In genomic region chr3:186930143-186930638, GRCh38 we compare ENCODE assay signal across 8 cellular contexts. TPM values are rescaled to one million over a fixed set of nuclear protein-coding genes. Genes with fewer than 3 reads are reported as not detected.
DNase-seq lines count a peak whose midpoint lies in the region; ATAC-seq and TF ChIP-seq lines count a peak whose summit lies in the region.

Gene ST6GAL1, plus strand, starts transcription at chr3:186930526. Its CDS starts 112,178 bp downstream, at chr3:187042704.

- H3K4me2 ChIP-seq in BLaER1, result peak within 1 kb of the TSS; percentile 96

- H3K27ac ChIP-seq in BLaER1 (peak within 1 kb of the TSS; percentile 90), heart left ventricle (peak within 1 kb of the TSS; percentile 81 to 97 (median 93)), upper lobe of right lung (peak within 1 kb of the TSS; percentile 83)

- intact Hi-C loops in heart left ventricle (cut with DNase I), result loop anchor here (2.0 to 10.0 kb wide), 14 partner anchors 42 to 235 kb away; partner anchors contain the start of gene EIF4A2 (in 1 of the 10)
- intact Hi-C loops in upper lobe of right lung (cut with DNase I), result no loop called here

- peak within 1 kb of the TSS; percentile 90 for H3K9ac ChIP-seq in BLaER1

- H3K9me3 ChIP-seq in BLaER1 (peaks cover 4% of the 10 kb centered on the region; the same call in 1 of the 2 replicates), heart left ventricle (no peaks in the 10 kb centered on the region), upper lobe of right lung (no peaks in the 10 kb centered on the region)

- TF ChIP-seq CTCF in heart left ventricle (IDR thresholded peaks at IDR 0.05) (peak; percentile 29 to 74 (median 41)), upper lobe of right lung (IDR thresholded peaks at IDR 0.05) (peak; percentile 55)

- DNase-seq in SKM-1 treated with dmso at 0.1 percent for 144 hours (lab: John Stamatoyannopoulos, UW; ENCODE audit: unreplicated experiment) (peak; percentile 72), heart left ventricle (peak; percentile 79 to 87 (median 82)), pons (ENCODE audit: low spot score) (peak; percentile 64), upper lobe of right lung (peak; percentile 87)
- peak; percentile 34 for DNase-seq in activated naive CD8-positive, alpha-beta T cell treated with anti-CD3 and anti-CD28 coated beads, Interleukin-2, amount 50 U/mL, for 16 hours (ENCODE audit: low read depth, low spot score)

- peaks cover 40% of the 10 kb centered on the region for H4K20me1 ChIP-seq in BLaER1

- peaks cover 35% of the 10 kb centered on the region for H3K4me1 ChIP-seq in BLaER1
- peaks cover 5 to 47% (median 38%) of the 10 kb centered on the region in 12 donors for H3K4me1 ChIP-seq in heart left ventricle
- H3K4me1 ChIP-seq in upper lobe of right lung, result peaks cover 30% of the 10 kb centered on the region

- H3K4me3 ChIP-seq in BLaER1 (peak within 1 kb of the TSS; percentile 87), heart left ventricle (peak within 1 kb of the TSS; percentile 75 to 98 (median 84)), upper lobe of right lung (peak within 1 kb of the TSS; percentile 88)

- ATAC-seq in GM19351 (IDR thresholded peaks at IDR 0.05; ENCODE audit: unreplicated experiment) (peak; percentile 71), HG03565 (IDR thresholded peaks at IDR 0.05; ENCODE audit: unreplicated experiment) (peak; percentile 50), heart left ventricle (peak; percentile 15 to 70 (median 64)), upper lobe of right lung (peak; percentile 76)

- peak in 1 of 2 donors; percentile 73 for TF ChIP-seq POLR2A in heart left ventricle (IDR thresholded peaks at IDR 0.05)

- no peaks in the 10 kb centered on the region for H3K27me3 ChIP-seq in BLaER1
- H3K27me3 ChIP-seq in heart left ventricle, result no peaks in the 10 kb centered on the region
- H3K27me3 ChIP-seq in upper lobe of right lung, result no peaks in the 10 kb centered on the region

- peaks cover 24% of the 10 kb centered on the region for H3K36me3 ChIP-seq in BLaER1
- peaks cover 0 to 13% (median 4%) of the 10 kb centered on the region in 9 donors for H3K36me3 ChIP-seq in heart left ventricle
- peaks cover 2% of the 10 kb centered on the region for H3K36me3 ChIP-seq in upper lobe of right lung

- WGBS in heart left ventricle, 4 donors, result 0 to 2% (median 1%) methylated on average over 33 to 38 of the region's 38 CpGs

RNA-seq across cellular contexts. Expression of gene ST6GAL1, which starts in this region (rescaled TPM):
- total RNA-seq in heart left ventricle (100 to 1,000 TPM in 1 of 9 donors, 10 to 100 TPM in 8; 56.2 to 120 (median 72.5) TPM), upper lobe of right lung (116 TPM)
- 10 to 100 TPM; 19.4 to 69.9 TPM for polyA plus RNA-seq in heart left ventricle

Comparison
In these comparisons a context has a peak if more than half of its experiments do, and no peak if none do; other contexts are left out.
1. Peak in every context shown above with its lines: DNase-seq, ATAC-seq, H3K4me3 ChIP-seq and H3K27ac ChIP-seq.
2. DNase-seq: peak in every context shown above with its lines; median percentile 87 in upper lobe of right lung; 82 in heart left ventricle; 72 in SKM-1 treated with dmso at 0.1 percent for 144 hours; 64 in pons; 34 in activated naive CD8-positive, alpha-beta T cell treated with anti-CD3 and anti-CD28 coated beads, Interleukin-2, amount 50 U/mL, for 16 hours.